ENCODE assay signal across 8 cellular contexts in genomic region chr19:36605839-36606478, GRCh38. TPM values are rescaled to one million over a fixed set of nuclear protein-coding genes. Genes with fewer than 3 reads are reported as not detected.
A peak's percentile ranks its signal among the peaks of the same experiment; 100 is the strongest.
DNase-seq lines count a peak whose midpoint lies in the region; ATAC-seq and TF ChIP-seq lines count a peak whose summit lies in the region.

No MANE protein-coding gene starts in this region.

- DNase-seq in GM23338 (ENCODE audit: low spot score) (no peak), WTC11 (ENCODE audit: low spot score) (no peak), hepatocyte (ENCODE audit: low spot score) (no peak), spleen (no peak), NCI-H2107 treated with DMSO at 0.1 percent for 48 hours (lab: John Stamatoyannopoulos, UW; ENCODE audit: unreplicated experiment) (no peak), 8988T (no peak)

- H3K4me1 Mint-ChIP-seq in GM23338: peaks cover 5% of the 10 kb centered on the region
- peaks cover 13% of the 10 kb centered on the region for H3K4me1 Mint-ChIP-seq in WTC11

- peak overlapping the region; percentile 81; the same call in 1 of the 2 replicates for H3K27ac ChIP-seq in BLaER1
- H3K27ac ChIP-seq in GM23338 (ENCODE audit: low read depth): no peak overlapping the region
- H3K27ac ChIP-seq in hepatocyte: peak overlapping the region; percentile 73
- peak overlapping the region; percentile 86 to 90 (median 88) for H3K27ac ChIP-seq in spleen

- H2AFZ ChIP-seq in GM23338: peak overlapping the region; percentile 98
- peak overlapping the region; percentile 99 for H2AFZ ChIP-seq in hepatocyte

- peaks cover 26% of the 10 kb centered on the region for H3K4me1 ChIP-seq in BLaER1
- H3K4me1 ChIP-seq in GM23338 (ENCODE audit: insufficient read depth): peaks cover 6% of the 10 kb centered on the region
- H3K4me1 ChIP-seq in hepatocyte (ENCODE audit: insufficient read depth): peaks cover 5% of the 10 kb centered on the region
- peaks cover 6 to 23% (median 18%) of the 10 kb centered on the region in 6 donors for H3K4me1 ChIP-seq in spleen

- POLR2A ChIA-PET in WTC11 (lab: Charles Lee): interaction anchor here (1.3 kb wide), 1 partner anchor 33 kb away, joined by 5 read pairs; the partner anchor contains the start of gene ZNF529

- TF ChIP-seq CTCF in GM23338 (conservative IDR thresholded peaks at IDR 0.05; ENCODE audit: low read depth in 2 of 2) (no peak), WTC11 (IDR thresholded peaks at IDR 0.05) (no peak), hepatocyte (IDR thresholded peaks at IDR 0.05; ENCODE audit: poor library complexity) (no peak), spleen (IDR thresholded peaks at IDR 0.05 in 8 of 11, conservative IDR thresholded peaks at IDR 0.05 in 3 of 11) (no peak)

- no peaks in the 10 kb centered on the region for H3K27me3 ChIP-seq in BLaER1
- H3K27me3 ChIP-seq in GM23338 (ENCODE audit: insufficient read depth): peaks cover 22% of the 10 kb centered on the region
- H3K27me3 ChIP-seq in hepatocyte: no peaks in the 10 kb centered on the region
- no peaks in the 10 kb centered on the region for H3K27me3 ChIP-seq in spleen (replicated peaks in 1 of 7)

- WGBS in hepatocyte (ENCODE audit: low lambda C conversion rate, missing lambda C conversion rate): 4% methylated on average over 2 of the region's 2 CpGs
- 0 to 2% (median 1%) methylated on average over 2 of the region's 2 CpGs for WGBS in spleen, 5 donors

- H3K4me3 Mint-ChIP-seq in GM23338 (peak overlapping the region; percentile 81), WTC11 (peak overlapping the region; percentile 82)

- peak overlapping the region; percentile 79 for H3K9ac ChIP-seq in BLaER1

- H3K9me3 ChIP-seq in BLaER1: peaks cover 45% of the 10 kb centered on the region
- no peaks in the 10 kb centered on the region for H3K9me3 ChIP-seq in hepatocyte (ENCODE audit: low read depth)
- H3K9me3 ChIP-seq in spleen: peaks cover 0 to 57% (median 39%) of the 10 kb centered on the region in 8 donors

- H4K20me1 ChIP-seq in BLaER1: peaks cover 12% of the 10 kb centered on the region; the same call in 1 of the 2 replicates
- no peaks in the 10 kb centered on the region for H4K20me1 ChIP-seq in GM23338 (replicated peaks; ENCODE audit: insufficient read depth)
- H4K20me1 ChIP-seq in hepatocyte (ENCODE audit: insufficient read depth, poor library complexity, severe bottlenecking): no peaks in the 10 kb centered on the region

- H3K4me2 ChIP-seq in BLaER1: peak overlapping the region; percentile 92
- H3K4me2 ChIP-seq in GM23338: peak overlapping the region; percentile 97
- peak overlapping the region; percentile 96 for H3K4me2 ChIP-seq in hepatocyte

- H3K79me2 ChIP-seq in GM23338 (replicated peaks; ENCODE audit: insufficient read depth) (peaks cover 9% of the 10 kb centered on the region; the same call in 1 of the 2 replicates), hepatocyte (peaks cover 15% of the 10 kb centered on the region)

- H3K36me3 Mint-ChIP-seq in GM23338 (ENCODE audit: low read depth): peaks cover 15% of the 10 kb centered on the region
- no peaks in the 10 kb centered on the region for H3K36me3 Mint-ChIP-seq in WTC11

- H3F3A ChIP-seq in GM23338 (replicated peaks; ENCODE audit: low read depth): 0 out of 2 replicates have a peak, but pooled peaks cover 10% of the 10 kb centered on the region

- H3K9me3 Mint-ChIP-seq in GM23338: no peaks in the 10 kb centered on the region; the same call in 2 of the 3 replicates
- no peaks in the 10 kb centered on the region for H3K9me3 Mint-ChIP-seq in WTC11

- CTCF ChIA-PET in WTC11 (lab: Charles Lee): no interaction called here

- H3K27ac Mint-ChIP-seq in GM23338 (no peak overlapping the region), WTC11 (no peak overlapping the region)

- H3K4me3 ChIP-seq in BLaER1 (peak overlapping the region; percentile 85), GM23338 (peak overlapping the region; percentile 94), hepatocyte (peak overlapping the region; percentile 97), spleen (peak overlapping the region; percentile 74 to 90 (median 86))

- H3K36me3 ChIP-seq in BLaER1: peaks cover 49% of the 10 kb centered on the region
- H3K36me3 ChIP-seq in GM23338 (ENCODE audit: insufficient read depth): no peaks in the 10 kb centered on the region
- no peaks in the 10 kb centered on the region for H3K36me3 ChIP-seq in hepatocyte (replicated peaks; ENCODE audit: insufficient read depth, low read depth)
- peaks cover 0 to 39% (median 22%) of the 10 kb centered on the region in 6 donors for H3K36me3 ChIP-seq in spleen

- H3K9me2 ChIP-seq in GM23338 (ENCODE audit: insufficient read depth) (no peaks in the 10 kb centered on the region), hepatocyte (replicated peaks; ENCODE audit: insufficient read depth) (no peaks in the 10 kb centered on the region)

- H3K27me3 Mint-ChIP-seq in GM23338 (ENCODE audit: insufficient read depth, low read depth, poor library complexity): peaks cover 18% of the 10 kb centered on the region
- peaks cover 34% of the 10 kb centered on the region for H3K27me3 Mint-ChIP-seq in WTC11 (ENCODE audit: low read depth)

- intact Hi-C loops in spleen (cut with DNase I; ENCODE audit: low total_unique reads): no loop called here

- ATAC-seq in GM23338 (peak; percentile 14), WTC11 (no peak), HG02970 (IDR thresholded peaks at IDR 0.05; ENCODE audit: low FRiP score, unreplicated experiment) (no peak)

- TF ChIP-seq POLR2A in spleen (IDR thresholded peaks at IDR 0.05): no peak

TF ChIP-seq in GM23338, 12 proteins besides CTCF, POLR2A, EP300 and RAD21 (continues in another document):
- no peak for TF ChIP-seq ZNF331 (CRISPR knock-in tag; IDR thresholded peaks at IDR 0.05; ENCODE audit: low read depth)
- no peak for TF ChIP-seq STAT1 (IDR thresholded peaks at IDR 0.05; ENCODE audit: unreplicated experiment)
- TF ChIP-seq POLR2AphosphoS5 (IDR thresholded peaks at IDR 0.05; ENCODE audit: low read depth): no peak
- no peak for TF ChIP-seq CREB1 (CRISPR knock-in tag; IDR thresholded peaks at IDR 0.05; ENCODE audit: low read depth)
- TF ChIP-seq EZH2 (IDR thresholded peaks at IDR 0.05; ENCODE audit: low read depth, unreplicated experiment): no peak
- TF ChIP-seq EZH2phosphoT487 (IDR thresholded peaks at IDR 0.05; ENCODE audit: unreplicated experiment): no peak
- TF ChIP-seq ZNF114 (CRISPR knock-in tag; IDR thresholded peaks at IDR 0.05): no peak
- no peak for TF ChIP-seq NANOG (IDR thresholded peaks at IDR 0.05; ENCODE audit: borderline replicate concordance)
- no peak for TF ChIP-seq ETS1 (IDR thresholded peaks at IDR 0.05)
- no peak for TF ChIP-seq JUNB (IDR thresholded peaks at IDR 0.05; ENCODE audit: unreplicated experiment)

TF ChIP-seq in WTC11, 78 proteins besides CTCF, POLR2A, EP300 and RAD21:
- TF ChIP-seq GTF2I (CRISPR knock-in tag; conservative IDR thresholded peaks at IDR 0.05) (no peak), ETV6 (CRISPR knock-in tag; IDR thresholded peaks at IDR 0.05) (no peak), ZNF396 (CRISPR knock-in tag; IDR thresholded peaks at IDR 0.05; ENCODE audit: borderline replicate concordance) (no peak)

RNA-seq across cellular contexts. Expression of gene ZNF382, which starts 0.8 kb away (rescaled TPM):
- total RNA-seq in GM23338 (2014; rRNA removed; shearing (Covaris generic)): 11.5 and 12.4 TPM in 2 replicates
- polyA plus RNA-seq in GM23338 (2016; fragmentation: Nextera tagmentation; extraction: Ambion mirVana) (3.2 and 3.8 TPM in 2 replicates), hepatocyte (2.4 and 4.7 TPM in 2 replicates), spleen (1 to 10 TPM; 2.1 to 2.6 (median 2.6) TPM)
- total RNA-seq in WTC11 (2021) (8.2 to 9.5 TPM (median 8.8 TPM) in 3 replicates), hepatocyte (6.2 and 10.3 TPM in 2 replicates), spleen (10 to 100 TPM in 1 of 7 donors, 1 to 10 TPM in 6; 7.2 to 13.3 (median 8.8) TPM)

RNA-seq across cellular contexts. Expression of gene ZNF529, which starts 32.9 kb away (rescaled TPM):
- 12.8 and 16.5 TPM in 2 replicates for total RNA-seq in GM23338 (2014; rRNA removed; shearing (Covaris generic))
- polyA plus RNA-seq in GM23338 (2016; fragmentation: Nextera tagmentation; extraction: Ambion mirVana): 6.1 and 9.2 TPM in 2 replicates
- 13.1 to 16.1 TPM (median 14.4 TPM) in 3 replicates for total RNA-seq in WTC11 (2021)
- total RNA-seq in hepatocyte: 11.1 and 14.6 TPM in 2 replicates
- polyA plus RNA-seq in hepatocyte: 6.3 and 8.7 TPM in 2 replicates
- total RNA-seq in spleen: 10 to 100 TPM; 10.1 to 19.4 (median 14.2) TPM
- polyA plus RNA-seq in spleen: 1 to 10 TPM; 7.7 to 9.9 (median 8.0) TPM
